Comparison of ENCODE assay signal across 15 cellular contexts in the genomic region with DNA sequence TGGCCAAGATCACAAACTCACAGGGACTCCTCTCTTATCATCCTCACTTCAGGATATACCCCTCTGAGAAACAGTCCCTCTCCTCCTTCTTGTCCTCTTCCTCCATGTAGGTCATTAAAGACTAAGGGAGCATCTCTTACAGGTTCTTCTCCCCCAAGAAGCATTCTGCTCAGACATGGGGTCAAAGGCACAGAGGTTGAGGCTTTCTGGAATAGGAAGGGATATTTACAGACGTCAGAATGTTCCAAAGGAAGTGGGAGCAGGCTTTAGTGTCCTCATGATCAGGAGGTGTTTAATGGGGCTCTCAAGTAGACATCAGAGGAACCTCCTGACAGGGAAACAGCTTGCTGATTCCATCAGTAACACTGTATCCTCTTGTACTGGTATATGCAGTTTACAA. TPM values are rescaled to one million over a fixed set of nuclear protein-coding genes. Genes with fewer than 3 reads are reported as not detected.
DNase-seq lines count a peak whose midpoint lies in the region; ATAC-seq and TF ChIP-seq lines count a peak whose summit lies in the region.
"Had no signal": no experiment of that assay in that cellular context is flagged by ENCODE, and none has a peak within 500 bp of the region (broad histone marks: within the 10 kb centered on the region; RNA-seq: fewer than 3 reads in every experiment).

No MANE protein-coding gene starts in this region.

- no peaks in the 10 kb centered on the region for H3K27me3 ChIP-seq in left ventricle myocardium inferior (ENCODE audit: low read depth)
- H3K27me3 ChIP-seq in CD4-positive, alpha-beta T cell (ENCODE audit: control insufficient read depth, insufficient read depth, low read length) = no peaks in the 10 kb centered on the region

- H3K36me3 ChIP-seq in left ventricle myocardium inferior = peaks cover 35% of the 10 kb centered on the region

- H3K9me3 ChIP-seq in left ventricle myocardium inferior (replicated peaks) = no peaks in the 10 kb centered on the region
- H3K9me3 ChIP-seq in CD4-positive, alpha-beta T cell (ENCODE audit: control insufficient read depth, low read length) = no peaks in the 10 kb centered on the region

- CTCF ChIA-PET in CD4-positive, alpha-beta T cell (lab: Charles Lee) = interaction anchor here (1.3 to 3.0 kb wide), 2 partner anchors 11 to 23 kb away, joined by 4 to 11 read pairs; no protein-coding TSS in a partner anchor

- peaks cover 82% of the 10 kb centered on the region for H3K4me1 Mint-ChIP-seq in CD4-positive, alpha-beta T cell (ENCODE audit: low read depth)
- H3K4me1 Mint-ChIP-seq in chondrocyte (ENCODE audit: low read depth) = peaks cover 45% of the 10 kb centered on the region
- H3K4me1 Mint-ChIP-seq in stimulated activated naive B cell treated with anti-CD40 and anti-IgM and Interleukin-4, amounts not matched to agents 10 μg/mL and 1 μg/mL and 100 μg/mL, for 72 hours = peaks cover 56 to 68% of the 10 kb centered on the region in 2 donors

- POLR2A ChIA-PET in CD4-positive, alpha-beta T cell (lab: Charles Lee) = interaction anchor here (4.4 to 6.4 kb wide), 2 partner anchors 14 to 46 kb away, joined by 58 to 105 read pairs; a partner anchor contains a TSS

- DNase-seq in left ventricle myocardium inferior = no peak
- DNase-seq in cardiac septum (ENCODE audit: low spot score) = no peak
- DNase-seq in CD4-positive, alpha-beta T cell = no peak
- DNase-seq in chondrocyte (ENCODE audit: low spot score) = no peak
- no peak for DNase-seq in stimulated activated naive B cell treated with anti-CD40 and anti-IgM and Interleukin-4, amounts not matched to agents 10 μg/mL and 1 μg/mL and 100 μg/mL, for 72 hours
- DNase-seq in NCI-H2081 (lab: John Stamatoyannopoulos, UW) = no peak
- no peak for DNase-seq in COR-L47 (lab: John Stamatoyannopoulos, UW)
- DNase-seq in NK-92 (lab: John Stamatoyannopoulos, UW; ENCODE audit: unreplicated experiment) = no peak
- DNase-seq: ACHN, DMS79, GOT3, H9 had no signal

- H3K9me3 Mint-ChIP-seq in CD4-positive, alpha-beta T cell = no peaks in the 10 kb centered on the region
- no peaks in the 10 kb centered on the region for H3K9me3 Mint-ChIP-seq in chondrocyte (ENCODE audit: low read depth)
- H3K9me3 Mint-ChIP-seq in stimulated activated naive B cell treated with anti-CD40 and anti-IgM and Interleukin-4, amounts not matched to agents 10 μg/mL and 1 μg/mL and 100 μg/mL, for 72 hours = no peaks in the 10 kb centered on the region
- H3K9me3 Mint-ChIP-seq: H9, IgD-negative memory B cell had no signal

- no peaks in the 10 kb centered on the region for H3K27me3 Mint-ChIP-seq in CD4-positive, alpha-beta T cell
- no peaks in the 10 kb centered on the region for H3K27me3 Mint-ChIP-seq in chondrocyte (ENCODE audit: low read depth)
- no peaks in the 10 kb centered on the region for H3K27me3 Mint-ChIP-seq in stimulated activated naive B cell treated with anti-CD40 and anti-IgM and Interleukin-4, amounts not matched to agents 10 μg/mL and 1 μg/mL and 100 μg/mL, for 72 hours
- H3K27me3 Mint-ChIP-seq: IgD-negative memory B cell had no signal

- peak overlapping the region; percentile 93 for H3K27ac ChIP-seq in left ventricle myocardium inferior (replicated peaks)
- no peak overlapping the region for H3K27ac ChIP-seq in CD4-positive, alpha-beta T cell (ENCODE audit: low read depth, low read length)

- no peak for TF ChIP-seq CTCF in left ventricle myocardium inferior (IDR thresholded peaks at IDR 0.05; ENCODE audit: borderline replicate concordance)
- TF ChIP-seq CTCF in CD4-positive, alpha-beta T cell (IDR thresholded peaks at IDR 0.05) = no peak
- TF ChIP-seq CTCF in chondrocyte (IDR thresholded peaks at IDR 0.05) = no peak

- peak overlapping the region; percentile 97 for H3K27ac Mint-ChIP-seq in CD4-positive, alpha-beta T cell
- H3K27ac Mint-ChIP-seq in chondrocyte (ENCODE audit: unreplicated experiment) = peak overlapping the region; percentile 63
- peak overlapping the region; percentile 25 for H3K27ac Mint-ChIP-seq in stimulated activated naive B cell treated with anti-CD40 and anti-IgM and Interleukin-4, amounts not matched to agents 10 μg/mL and 1 μg/mL and 100 μg/mL, for 72 hours
- H3K27ac Mint-ChIP-seq: CD14-positive monocyte had no signal

- H3K36me3 Mint-ChIP-seq in CD4-positive, alpha-beta T cell (ENCODE audit: low read depth) = peaks cover 83% of the 10 kb centered on the region
- peaks cover 41% of the 10 kb centered on the region for H3K36me3 Mint-ChIP-seq in chondrocyte (ENCODE audit: low read depth)
- peaks cover 64 to 85% of the 10 kb centered on the region in 2 donors for H3K36me3 Mint-ChIP-seq in stimulated activated naive B cell treated with anti-CD40 and anti-IgM and Interleukin-4, amounts not matched to agents 10 μg/mL and 1 μg/mL and 100 μg/mL, for 72 hours

- no peak overlapping the region for H3K4me3 ChIP-seq in left ventricle myocardium inferior

- intact Hi-C loops in left ventricle myocardium inferior (cut with micrococcal nuclease) (no loop called here), cardiac septum (cut with DNase I) (no loop called here)
- intact Hi-C loops in CD4-positive, alpha-beta T cell (cut with DNase I, micrococcal nuclease) = loop anchor here in 1 of 2 experiments (5.0 kb wide), 1 partner anchor 48 kb away; a partner anchor contains a TSS

- no peak overlapping the region for H3K4me3 Mint-ChIP-seq in CD4-positive, alpha-beta T cell
- no peak overlapping the region for H3K4me3 Mint-ChIP-seq in chondrocyte (ENCODE audit: unreplicated experiment)
- no peak overlapping the region for H3K4me3 Mint-ChIP-seq in stimulated activated naive B cell treated with anti-CD40 and anti-IgM and Interleukin-4, amounts not matched to agents 10 μg/mL and 1 μg/mL and 100 μg/mL, for 72 hours
- H3K4me3 Mint-ChIP-seq: CD14-positive monocyte, H9, IgD-negative memory B cell had no signal

- ATAC-seq in CD4-positive, alpha-beta T cell (ENCODE audit: poor library complexity) = no peak
- ATAC-seq in stimulated activated naive B cell treated with anti-CD40 and anti-IgM and Interleukin-4, amounts not matched to agents 10 μg/mL and 1 μg/mL and 100 μg/mL, for 72 hours (replicated peaks) = no peak

- H3K4me1 ChIP-seq in left ventricle myocardium inferior = peaks cover 100% of the 10 kb centered on the region

RNA-seq across cellular contexts. Expression of a gene that starts 36.4 kb away (rescaled TPM):
- total RNA-seq in left ventricle myocardium inferior = 22.0 TPM
- total RNA-seq in cardiac septum = 30.1 TPM
- total RNA-seq in CD4-positive, alpha-beta T cell = 1 to 10 TPM; 4.7 to 6.5 TPM
- 12.5 to 23.9 TPM (median 15.1 TPM) in 3 replicates for total RNA-seq in chondrocyte

RNA-seq across cellular contexts. Expression of a gene that starts 47.5 kb away (rescaled TPM):
- total RNA-seq in left ventricle myocardium inferior = 10.4 TPM
- total RNA-seq in cardiac septum = 19.8 TPM
- total RNA-seq in CD4-positive, alpha-beta T cell = 10 to 100 TPM; 33.3 to 34.8 TPM
- total RNA-seq in chondrocyte = 49.4 to 55.8 TPM (median 55.6 TPM) in 3 replicates

RNA-seq across cellular contexts. Expression of a gene that starts 54.3 kb away (rescaled TPM):
- total RNA-seq in left ventricle myocardium inferior (0.33 TPM), cardiac septum (0.48 TPM), chondrocyte (0.27 to 0.51 TPM (median 0.46 TPM) in 3 replicates)
- under 1 TPM; 0.64 to 0.74 TPM for total RNA-seq in CD4-positive, alpha-beta T cell
- total RNA-seq: G401 had no signal

Comparison
In these comparisons a context has a peak if more than half of its experiments do, and no peak if none do; other contexts are left out.
1. H3K27ac Mint-ChIP-seq: peak in every context shown above with its lines; median percentile 97 in CD4-positive, alpha-beta T cell; 63 in chondrocyte; 25 in stimulated activated naive B cell treated with anti-CD40 and anti-IgM and Interleukin-4, amounts not matched to agents 10 μg/mL and 1 μg/mL and 100 μg/mL, for 72 hours.